Comparison of ENCODE assay signal across 1 cellular context in the genomic region with DNA sequence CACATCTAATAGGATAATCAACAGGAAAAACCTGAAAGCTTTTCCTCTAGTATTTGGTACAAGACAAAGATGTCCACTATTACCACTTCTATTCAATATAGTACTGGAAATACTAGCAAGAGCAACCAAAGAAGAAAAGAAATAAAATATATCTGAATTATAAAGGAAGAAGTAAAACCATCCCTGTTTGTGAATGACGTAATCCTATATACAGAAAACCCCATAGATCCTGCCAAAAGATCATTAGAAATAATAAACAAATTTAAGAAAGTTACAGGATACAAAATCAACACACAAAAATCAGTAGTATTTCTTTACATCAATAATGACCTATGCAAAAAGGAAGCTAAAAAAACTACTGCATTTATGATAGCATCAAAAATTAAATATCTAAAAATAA.
TF ChIP-seq lines count a peak whose summit lies in the region.

No MANE protein-coding gene starts in this region.

TF ChIP-seq in HEK293, 187 proteins besides CTCF, POLR2A, EP300 and RAD21 (continued from another document):
- TF ChIP-seq, protein P1, sequence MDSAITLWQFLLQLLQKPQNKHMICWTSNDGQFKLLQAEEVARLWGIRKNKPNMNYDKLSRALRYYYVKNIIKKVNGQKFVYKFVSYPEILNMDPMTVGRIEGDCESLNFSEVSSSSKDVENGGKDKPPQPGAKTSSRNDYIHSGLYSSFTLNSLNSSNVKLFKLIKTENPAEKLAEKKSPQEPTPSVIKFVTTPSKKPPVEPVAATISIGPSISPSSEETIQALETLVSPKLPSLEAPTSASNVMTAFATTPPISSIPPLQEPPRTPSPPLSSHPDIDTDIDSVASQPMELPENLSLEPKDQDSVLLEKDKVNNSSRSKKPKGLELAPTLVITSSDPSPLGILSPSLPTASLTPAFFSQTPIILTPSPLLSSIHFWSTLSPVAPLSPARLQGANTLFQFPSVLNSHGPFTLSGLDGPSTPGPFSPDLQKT (IDR thresholded peaks at IDR 0.05; ENCODE audit: borderline replicate concordance, low read depth, low read length), result no peak
